In the genomic region with DNA sequence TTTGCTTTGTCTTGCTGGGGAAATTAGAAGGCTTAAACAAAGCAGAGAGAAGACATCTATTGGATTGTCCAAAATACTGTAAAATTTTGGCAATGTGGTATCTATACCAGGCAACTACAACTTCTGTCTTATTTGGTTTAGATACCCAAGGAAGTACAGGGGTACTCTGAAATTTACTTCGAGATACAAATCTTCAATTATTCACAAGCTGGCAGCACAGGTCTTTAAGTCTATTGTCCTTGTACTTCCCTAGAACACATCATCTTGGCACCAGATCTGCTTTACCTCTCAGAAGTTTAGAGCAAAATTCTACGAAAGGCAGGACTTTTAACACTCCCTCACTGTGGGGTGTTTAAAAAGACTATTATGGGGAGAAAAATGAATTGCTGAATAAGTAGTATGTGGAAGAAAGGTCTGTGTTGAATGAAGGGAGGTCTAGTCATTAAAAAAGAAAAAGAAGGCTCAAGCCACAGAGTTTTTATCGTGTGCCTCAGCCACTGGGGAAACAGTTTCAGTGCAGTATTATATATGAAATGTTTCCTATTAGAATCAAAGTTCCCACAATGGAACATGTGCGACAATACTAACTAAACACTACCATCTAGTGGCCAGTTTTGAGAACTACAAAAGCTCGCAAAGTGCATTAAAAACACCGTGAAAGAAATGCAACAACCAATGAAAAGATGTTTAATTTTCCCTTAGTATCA, we compare ENCODE assay signal across 8 cellular contexts.
DNase-seq lines count a peak whose midpoint lies in the region; ATAC-seq and TF ChIP-seq lines count a peak whose summit lies in the region.

No MANE protein-coding gene starts in this region.

- no peaks in the 10 kb centered on the region for H3K27me3 ChIP-seq in PC-3 (ENCODE audit: low read length)
- H3K27me3 ChIP-seq in colonic mucosa: no peaks in the 10 kb centered on the region
- H3K27me3 ChIP-seq in liver (ENCODE audit: control insufficient read depth in 4 of 4, insufficient read depth in 4 of 4, low read length in 3 of 4): no peaks in the 10 kb centered on the region
- no peaks in the 10 kb centered on the region for H3K27me3 ChIP-seq in tibial nerve

- H3K27ac ChIP-seq in PC-3 (ENCODE audit: low read length): peak overlapping the region; percentile 99
- H3K27ac ChIP-seq in colonic mucosa: peak overlapping the region; percentile 31
- H3K27ac ChIP-seq in liver (ENCODE audit: low read depth in 1 of 2, low read length in 2 of 2): peak overlapping the region; percentile 6 to 55
- H3K27ac ChIP-seq in tibial nerve: peak overlapping the region in 3 of 4 donors; percentile 19 to 59 (median 28)

- peak overlapping the region; percentile 83 for H3K4me2 ChIP-seq in PC-3 (ENCODE audit: low read length)

- H3K36me3 ChIP-seq in PC-3 (ENCODE audit: low read depth, low read length) (no peaks in the 10 kb centered on the region), colonic mucosa (no peaks in the 10 kb centered on the region), liver (ENCODE audit: control insufficient read depth in 4 of 4, insufficient read depth in 3 of 4, low read depth in 1 of 4, low read length in 3 of 4) (no peaks in the 10 kb centered on the region), tibial nerve (no peaks in the 10 kb centered on the region)

- no peak for TF ChIP-seq POLR2A in tibial nerve (IDR thresholded peaks at IDR 0.05)

- H2AFZ ChIP-seq in PC-3 (ENCODE audit: low read length): no peak overlapping the region

- H3K9me3 ChIP-seq in PC-3 (ENCODE audit: low read length): no peaks in the 10 kb centered on the region
- H3K9me3 ChIP-seq in colonic mucosa: no peaks in the 10 kb centered on the region
- no peaks in the 10 kb centered on the region for H3K9me3 ChIP-seq in liver (ENCODE audit: control insufficient read depth in 4 of 4, low read length in 3 of 4)
- no peaks in the 10 kb centered on the region for H3K9me3 ChIP-seq in tibial nerve

- peak; percentile 24 to 79 (median 76) for DNase-seq in NCI-H1417 (lab: John Stamatoyannopoulos, UW)
- DNase-seq in NCI-H1417 treated with DMSO at 0.1 percent for 48 hours (lab: John Stamatoyannopoulos, UW): no peak
- peak; percentile 72 for DNase-seq in PC-3
- peak; percentile 38 for DNase-seq in colonic mucosa
- peak in 1 of 2 donors; percentile 62 for DNase-seq in tibial nerve (ENCODE audit: low spot score in 2 of 2)

- H3K4me1 ChIP-seq in PC-3 (ENCODE audit: insufficient read depth, low read length): peaks cover 28% of the 10 kb centered on the region
- H3K4me1 ChIP-seq in colonic mucosa: no peaks in the 10 kb centered on the region
- H3K4me1 ChIP-seq in liver (ENCODE audit: control insufficient read depth in 4 of 4, insufficient read depth in 4 of 4, low read length in 3 of 4): no peaks in the 10 kb centered on the region
- peaks cover 0 to 10% (median 1%) of the 10 kb centered on the region in 4 donors for H3K4me1 ChIP-seq in tibial nerve

- POLR2A ChIA-PET in PC-3 (lab: Charles Lee; ENCODE audit: unreplicated experiment): no interaction called here

- WGBS in liver: 24% methylated on average over 6 of the region's 6 CpGs
- WGBS in tibial nerve, 2 donors: 13 to 15% methylated on average over 6 of the region's 6 CpGs

- no peaks in the 10 kb centered on the region for H3K79me2 ChIP-seq in PC-3 (ENCODE audit: low read length)

- intact Hi-C loops in PC-3 (cut with micrococcal nuclease) (loop anchor here (1.0 to 5.0 kb wide), 9 partner anchors 40 to 913 kb away; no protein-coding TSS in a partner anchor), colonic mucosa (cut with DNase I) (loop anchor here (5.0 to 10.0 kb wide), 4 partner anchors 125 to 915 kb away; no protein-coding TSS in a partner anchor)

- no peaks in the 10 kb centered on the region for H4K20me1 ChIP-seq in PC-3 (ENCODE audit: low read length)

- TF ChIP-seq CTCF in PC-3 (conservative IDR thresholded peaks at IDR 0.05; ENCODE audit: low read depth, low read length) (peak; percentile 74), colonic mucosa (IDR thresholded peaks at IDR 0.05) (peak; percentile 84), liver (IDR thresholded peaks at IDR 0.05; ENCODE audit: low read depth, low read length, missing input control) (peak; percentile 85), tibial nerve (IDR thresholded peaks at IDR 0.05) (peak; percentile 66 to 83 (median 70))

- TSS peak; percentile 98 for BruUV-seq in PC-3 (replicated peaks; lab: Mats Ljungman, UMichigan)

- TF ChIP-seq RAD21 in liver (IDR thresholded peaks at IDR 0.05): peak; percentile 91 to 96

- ATAC-seq in GM21367 (IDR thresholded peaks at IDR 0.05; ENCODE audit: unreplicated experiment) (peak; percentile 50), HG03565 (IDR thresholded peaks at IDR 0.05; ENCODE audit: unreplicated experiment) (peak; percentile 62), PC-3 (peak; percentile 46)

- H3K4me3 ChIP-seq in PC-3 (ENCODE audit: low read length) (peak overlapping the region; percentile 56), colonic mucosa (no peak overlapping the region), liver (ENCODE audit: low read depth in 1 of 3, low read length in 3 of 3) (no peak overlapping the region), tibial nerve (peak overlapping the region in 2 of 4 donors; percentile 11 to 16)

- CTCF ChIA-PET in PC-3 (lab: Charles Lee): interaction anchor here (0.6 to 1.4 kb wide), 2 partner anchors 127 to 294 kb away, joined by 4 to 5 read pairs; no protein-coding TSS in a partner anchor

- H3K9me2 ChIP-seq in PC-3 (replicated peaks; ENCODE audit: low read length): no peaks in the 10 kb centered on the region

- H3F3A ChIP-seq in PC-3 (ENCODE audit: low read length, unreplicated experiment): no peaks in the 10 kb centered on the region

- TF ChIP-seq EP300 in tibial nerve (IDR thresholded peaks at IDR 0.05): no peak

- peak overlapping the region; percentile 96 for H3K9ac ChIP-seq in PC-3 (ENCODE audit: low read length)
- peak overlapping the region in 1 of 2 donors; percentile 46 for H3K9ac ChIP-seq in colonic mucosa (ENCODE audit: low read depth in 2 of 2, low read length in 2 of 2)
- H3K9ac ChIP-seq in liver (ENCODE audit: low read depth in 1 of 2, low read length in 2 of 2): peak overlapping the region in 1 of 2 donors; percentile 26

TF ChIP-seq in liver, 16 proteins besides CTCF, POLR2A, EP300 and RAD21:
- no peak for TF ChIP-seq NR2F2 (IDR thresholded peaks at IDR 0.05)
- TF ChIP-seq, protein P1, sequence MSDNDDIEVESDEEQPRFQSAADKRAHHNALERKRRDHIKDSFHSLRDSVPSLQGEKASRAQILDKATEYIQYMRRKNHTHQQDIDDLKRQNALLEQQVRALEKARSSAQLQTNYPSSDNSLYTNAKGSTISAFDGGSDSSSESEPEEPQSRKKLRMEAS (IDR thresholded peaks at IDR 0.05): peak; percentile 35

Comparison
In these comparisons a context has a peak if more than half of its experiments do, and no peak if none do; other contexts are left out.
1. H3K27ac ChIP-seq: peak in every context shown above with its lines; median percentile 99 in PC-3; 31 in colonic mucosa; 30 in liver; 28 in tibial nerve.